In the genomic region with DNA sequence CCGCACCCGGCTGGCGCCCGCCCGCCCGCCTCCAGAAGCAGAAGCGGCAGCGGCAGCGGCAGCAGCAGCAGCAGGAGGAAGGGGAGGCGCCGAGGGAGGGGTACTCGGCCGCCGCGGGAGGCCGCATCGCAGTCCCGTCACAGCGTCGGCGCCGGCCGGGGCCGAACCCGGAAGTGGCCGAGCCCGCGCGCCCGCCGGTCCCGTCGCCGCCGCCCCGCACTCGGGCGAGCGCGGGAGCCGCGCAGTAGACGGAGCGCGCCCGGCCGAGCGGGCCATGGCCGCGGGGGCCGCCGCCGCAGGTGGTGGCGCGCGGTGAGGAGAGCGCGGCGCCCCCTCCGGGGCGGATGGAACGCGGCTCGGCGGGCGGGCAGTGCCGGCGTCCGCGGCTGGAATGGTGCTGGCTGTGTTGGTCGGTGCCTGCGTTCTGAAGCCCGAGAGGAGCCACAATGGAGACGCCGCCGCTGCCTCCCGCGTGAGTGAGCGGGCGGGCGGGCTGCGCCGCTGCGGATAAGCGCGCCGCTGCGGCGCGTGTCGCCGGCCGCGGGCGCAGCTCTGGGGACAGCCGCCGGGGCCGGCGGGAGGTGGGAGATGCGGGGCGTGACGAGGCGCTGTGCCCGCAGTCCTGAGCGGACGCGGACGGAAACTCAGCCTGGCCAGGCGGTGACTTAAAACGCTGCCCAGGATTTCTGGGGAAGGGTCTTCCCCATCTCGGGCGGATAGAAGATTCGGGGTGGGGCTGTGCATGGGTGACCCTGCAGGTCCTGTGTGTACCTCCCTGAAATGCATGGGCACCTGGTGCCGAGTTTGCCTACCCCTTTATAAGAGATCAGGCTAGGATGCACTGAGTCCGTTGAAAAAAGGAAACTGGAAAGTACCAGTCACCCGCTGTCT, we compare ENCODE assay signal across 8 cellular contexts. TPM values are rescaled to one million over a fixed set of nuclear protein-coding genes. Genes with fewer than 3 reads are reported as not detected.
DNase-seq lines count a peak whose midpoint lies in the region; ATAC-seq lines count a peak whose summit lies in the region.

A gene with protein sequence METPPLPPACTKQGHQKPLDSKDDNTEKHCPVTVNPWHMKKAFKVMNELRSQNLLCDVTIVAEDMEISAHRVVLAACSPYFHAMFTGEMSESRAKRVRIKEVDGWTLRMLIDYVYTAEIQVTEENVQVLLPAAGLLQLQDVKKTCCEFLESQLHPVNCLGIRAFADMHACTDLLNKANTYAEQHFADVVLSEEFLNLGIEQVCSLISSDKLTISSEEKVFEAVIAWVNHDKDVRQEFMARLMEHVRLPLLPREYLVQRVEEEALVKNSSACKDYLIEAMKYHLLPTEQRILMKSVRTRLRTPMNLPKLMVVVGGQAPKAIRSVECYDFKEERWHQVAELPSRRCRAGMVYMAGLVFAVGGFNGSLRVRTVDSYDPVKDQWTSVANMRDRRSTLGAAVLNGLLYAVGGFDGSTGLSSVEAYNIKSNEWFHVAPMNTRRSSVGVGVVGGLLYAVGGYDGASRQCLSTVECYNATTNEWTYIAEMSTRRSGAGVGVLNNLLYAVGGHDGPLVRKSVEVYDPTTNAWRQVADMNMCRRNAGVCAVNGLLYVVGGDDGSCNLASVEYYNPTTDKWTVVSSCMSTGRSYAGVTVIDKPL (plus strand): TSS at position 131 of the 891 bp plus-strand sequence. CDS start 316 bp downstream, at position 447.

- intact Hi-C loops in cardiac septum (cut with DNase I), result loop anchor here (1.0 to 5.0 kb wide), 2 partner anchors 95 to 120 kb away; a partner anchor contains a TSS
- intact Hi-C loops in posterior vena cava (cut with DNase I), result loop anchor here in 1 of 2 donors (10.0 kb wide), 1 partner anchor 117 kb away; a partner anchor contains a TSS

- peaks cover 21% of the 10 kb centered on the region for H4K20me1 ChIP-seq in Karpas-422 (ENCODE audit: insufficient read depth, low read depth, low read length)

- H3K9me3 ChIP-seq in Karpas-422 (ENCODE audit: low read length), result no peaks in the 10 kb centered on the region

- H3K27me3 Mint-ChIP-seq in activated naive CD8-positive, alpha-beta T cell treated with anti-CD3 and anti-CD28 coated beads, Interleukin-2, amount 50 U/mL, for 24 hours, result no peaks in the 10 kb centered on the region

- H3K9me2 ChIP-seq in Karpas-422 (replicated peaks; ENCODE audit: insufficient read depth, low read length), result no peaks in the 10 kb centered on the region

- no peaks in the 10 kb centered on the region for H3K9me3 Mint-ChIP-seq in activated naive CD8-positive, alpha-beta T cell treated with anti-CD3 and anti-CD28 coated beads, Interleukin-2, amount 50 U/mL, for 24 hours

- peak; percentile 72 for DNase-seq in ELR (ENCODE audit: low read depth)
- peak; percentile 96 for DNase-seq in Karpas-422
- DNase-seq in SW 1271 (lab: John Stamatoyannopoulos, UW), result peak; percentile 8 to 41
- peak; percentile 72 for DNase-seq in activated naive CD8-positive, alpha-beta T cell treated with anti-CD3 and anti-CD28 coated beads, Interleukin-2, amount 50 U/mL, for 24 hours
- peak; percentile 94 for DNase-seq in cardiac septum (ENCODE audit: low spot score)
- DNase-seq in posterior vena cava (ENCODE audit: low spot score), result peak; percentile 94
- DNase-seq in ureter (ENCODE audit: low spot score), result peak; percentile 72

- H3K4me1 ChIP-seq in Karpas-422 (ENCODE audit: low read length), result peaks cover 60% of the 10 kb centered on the region

- H3K36me3 Mint-ChIP-seq in activated naive CD8-positive, alpha-beta T cell treated with anti-CD3 and anti-CD28 coated beads, Interleukin-2, amount 50 U/mL, for 24 hours (ENCODE audit: low read depth), result no peaks in the 10 kb centered on the region

- H3K27ac Mint-ChIP-seq in activated naive CD8-positive, alpha-beta T cell treated with anti-CD3 and anti-CD28 coated beads, Interleukin-2, amount 50 U/mL, for 24 hours, result peak within 1 kb of the TSS; percentile 89

- peaks cover 73% of the 10 kb centered on the region for H3K4me1 Mint-ChIP-seq in activated naive CD8-positive, alpha-beta T cell treated with anti-CD3 and anti-CD28 coated beads, Interleukin-2, amount 50 U/mL, for 24 hours

- peak within 1 kb of the TSS; percentile 85 for H3K9ac ChIP-seq in Karpas-422 (ENCODE audit: low read length)

- no peaks in the 10 kb centered on the region for H3K27me3 ChIP-seq in Karpas-422 (ENCODE audit: low read length)

- H3K4me2 ChIP-seq in Karpas-422 (ENCODE audit: low read depth, low read length, poor library complexity, severe bottlenecking), result peak within 1 kb of the TSS; percentile 89

- no peaks in the 10 kb centered on the region for H3K36me3 ChIP-seq in Karpas-422 (ENCODE audit: insufficient read depth, low read length)

- H3K4me3 Mint-ChIP-seq in activated naive CD8-positive, alpha-beta T cell treated with anti-CD3 and anti-CD28 coated beads, Interleukin-2, amount 50 U/mL, for 24 hours, result peak within 1 kb of the TSS; percentile 89

- ATAC-seq in GM21737 (IDR thresholded peaks at IDR 0.05; ENCODE audit: unreplicated experiment), result peak; percentile 92
- ATAC-seq in activated naive CD8-positive, alpha-beta T cell treated with anti-CD3 and anti-CD28 coated beads, Interleukin-2, amount 50 U/mL, for 24 hours, result peak; percentile 57

- peak within 1 kb of the TSS; percentile 69 for H2AFZ ChIP-seq in Karpas-422 (ENCODE audit: low read length)

- peak within 1 kb of the TSS; percentile 3; the same call in 1 of the 2 replicates for H3K27ac ChIP-seq in Karpas-422 (ENCODE audit: low read length)

- H3K4me3 ChIP-seq in Karpas-422 (ENCODE audit: low read length), result peak within 1 kb of the TSS; percentile 77

- H3K79me2 ChIP-seq in Karpas-422 (ENCODE audit: low read length), result peaks cover 60% of the 10 kb centered on the region

RNA-seq across cellular contexts. Expression of the gene that starts here (rescaled TPM):
- total RNA-seq in Karpas-422 (2014; rRNA removed; shearing (Covaris generic); ENCODE audit: low replicate concordance), result 27.3 and 31.5 TPM in 2 replicates
- total RNA-seq in cardiac septum (13.1 TPM), posterior vena cava (10 to 100 TPM; 23.8 to 26.6 TPM), ureter (23.7 TPM)

Comparison
In these comparisons a context has a peak if more than half of its experiments do, and no peak if none do; other contexts are left out.
1. Peak in every context shown above with its lines: DNase-seq, ATAC-seq, H3K4me3 ChIP-seq and H3K27ac ChIP-seq.
2. DNase-seq: peak in every context shown above with its lines; median percentile 96 in Karpas-422; 94 in cardiac septum; 94 in posterior vena cava; 72 in ELR; 72 in activated naive CD8-positive, alpha-beta T cell treated with anti-CD3 and anti-CD28 coated beads, Interleukin-2, amount 50 U/mL, for 24 hours; 72 in ureter; 24 in SW 1271.